Comparison of ENCODE assay signal across 9 cellular contexts in genomic region chr2:69830045-69830905, GRCh38. TPM values are rescaled to one million over a fixed set of nuclear protein-coding genes. Genes with fewer than 3 reads are reported as not detected.
A peak's percentile ranks its signal among the peaks of the same experiment; 100 is the strongest.
DNase-seq lines count a peak whose midpoint lies in the region; ATAC-seq, FAIRE-seq and TF ChIP-seq lines count a peak whose summit lies in the region.
"Had no signal": no experiment of that assay in that cellular context is flagged by ENCODE, and none has a peak within 500 bp of the region (broad histone marks: within the 10 kb centered on the region; RNA-seq: fewer than 3 reads in every experiment).

No MANE protein-coding gene starts in this region.

- no peak for FAIRE-seq in D721Med (lab: Jason Lieb, UNC)
- FAIRE-seq: islet of Langerhans had no signal

- H3K27ac Mint-ChIP-seq in effector memory CD8-positive, alpha-beta T cell = peak overlapping the region; percentile 85 to 94
- peak overlapping the region; percentile 98 for H3K27ac Mint-ChIP-seq in mesothelial cell of epicardium

- no peaks in the 10 kb centered on the region for H3K9me3 Mint-ChIP-seq in effector memory CD8-positive, alpha-beta T cell
- no peaks in the 10 kb centered on the region for H3K9me3 Mint-ChIP-seq in mesothelial cell of epicardium

- ATAC-seq in HG02571 (IDR thresholded peaks at IDR 0.05; ENCODE audit: unreplicated experiment) = peak; percentile 24
- ATAC-seq in effector memory CD8-positive, alpha-beta T cell (replicated peaks) = peak; percentile 31

- peaks cover 33 to 37% of the 10 kb centered on the region in 2 donors for H3K4me1 Mint-ChIP-seq in effector memory CD8-positive, alpha-beta T cell (ENCODE audit: low read depth in 2 of 2)
- H3K4me1 Mint-ChIP-seq in mesothelial cell of epicardium = peaks cover 30% of the 10 kb centered on the region

- H3K27me3 Mint-ChIP-seq in effector memory CD8-positive, alpha-beta T cell = no peaks in the 10 kb centered on the region
- H3K27me3 Mint-ChIP-seq in mesothelial cell of epicardium (ENCODE audit: low read depth) = no peaks in the 10 kb centered on the region

- TF ChIP-seq CTCF in GM12875 (IDR thresholded peaks at IDR 0.05; ENCODE audit: borderline replicate concordance, insufficient read depth, low read depth, low read length) = no peak
- TF ChIP-seq CTCF in mesothelial cell of epicardium (IDR thresholded peaks at IDR 0.05; ENCODE audit: unreplicated experiment) = no peak
- no peak for TF ChIP-seq CTCF in D721Med (IDR thresholded peaks at IDR 0.05; ENCODE audit: insufficient read depth, missing control alignments)

- peak overlapping the region; percentile 93 to 96 for H3K4me3 Mint-ChIP-seq in effector memory CD8-positive, alpha-beta T cell
- H3K4me3 Mint-ChIP-seq in mesothelial cell of epicardium = peak overlapping the region; percentile 93

- H3K4me3 ChIP-seq in GM12875 (ENCODE audit: low read depth, low read length) = peak overlapping the region; percentile 86

- DNase-seq in NAMALWA (ENCODE audit: low spot score) = peak; percentile 61
- peak; percentile 9 to 19 for DNase-seq in activated CD4-positive, alpha-beta T cell treated with anti-CD3 and anti-CD28 coated beads, Interleukin-2, amount 50 U/mL, for 24 hours (ENCODE audit: low read depth in 1 of 2, low spot score in 1 of 2)
- DNase-seq in effector memory CD8-positive, alpha-beta T cell = peak; percentile 40 to 46 (median 43)
- DNase-seq in mesothelial cell of epicardium (ENCODE audit: low spot score in 2 of 2, unreplicated experiment in 2 of 2) = peak in 1 of 2 experiments; percentile 63
- peak; percentile 9 to 27 for DNase-seq in stimulated activated CD8-positive, alpha-beta memory T cell treated with anti-CD3 and anti-CD28 coated beads, Interleukin-7, amount 100 ng/mL, for 4 hours (ENCODE audit: low read depth in 2 of 2)
- no peak for DNase-seq in D721Med (ENCODE audit: insufficient read length, low spot score)

- H3K36me3 Mint-ChIP-seq in effector memory CD8-positive, alpha-beta T cell (ENCODE audit: insufficient read depth) = peaks cover 11% of the 10 kb centered on the region
- H3K36me3 Mint-ChIP-seq in mesothelial cell of epicardium = peaks cover 4% of the 10 kb centered on the region

RNA-seq across cellular contexts. Expression of gene GMCL1, which starts 0.8 kb away (rescaled TPM):
- total RNA-seq in mesothelial cell of epicardium = 14.1 to 18.6 TPM (median 16.3 TPM) in 3 replicates
